In the genomic region with DNA sequence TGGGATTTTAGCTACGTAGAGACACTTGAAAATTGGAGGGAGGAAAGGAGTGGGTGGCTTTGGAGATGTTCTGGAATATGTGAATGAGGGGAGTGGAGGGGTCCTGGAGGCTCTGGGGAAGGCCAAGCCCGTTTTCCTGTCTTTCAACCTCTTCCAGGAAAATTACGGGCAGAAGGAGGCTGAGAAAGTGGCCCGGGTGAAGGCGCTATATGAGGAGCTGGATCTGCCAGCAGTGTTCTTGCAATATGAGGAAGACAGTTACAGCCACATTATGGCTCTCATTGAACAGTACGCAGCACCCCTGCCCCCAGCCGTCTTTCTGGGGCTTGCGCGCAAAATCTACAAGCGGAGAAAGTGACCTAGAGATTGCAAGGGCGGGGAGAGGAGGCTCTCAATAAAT, we compare ENCODE assay signal across 9 cellular contexts. TPM values are rescaled to one million over a fixed set of nuclear protein-coding genes. Genes with fewer than 3 reads are reported as not detected.
DNase-seq lines count a peak whose midpoint lies in the region; ATAC-seq, FAIRE-seq and TF ChIP-seq lines count a peak whose summit lies in the region.
"Had no signal": no experiment of that assay in that cellular context is flagged by ENCODE, and none has a peak within 500 bp of the region (broad histone marks: within the 10 kb centered on the region; RNA-seq: fewer than 3 reads in every experiment).

No MANE protein-coding gene starts in this region.

- H3K27me3 ChIP-seq in brain microvascular endothelial cell (replicated peaks) = no peaks in the 10 kb centered on the region
- no peaks in the 10 kb centered on the region for H3K27me3 ChIP-seq in thoracic aorta (replicated peaks; ENCODE audit: insufficient read depth)
- H3K27me3 ChIP-seq in small intestine (ENCODE audit: control insufficient read depth in 2 of 2, insufficient read depth in 2 of 2, low read length in 2 of 2) = no peaks in the 10 kb centered on the region
- H3K27me3 ChIP-seq in foreskin keratinocyte = no peaks in the 10 kb centered on the region

- DNase-seq in activated T-cell treated with anti-CD3 and anti-CD28 coated beads, Interleukin-2, amount 50 U/mL, for 4 hours = no peak
- no peak for DNase-seq in activated T-cell treated with anti-CD3 and anti-CD28 coated beads, Interleukin-2, amount 50 U/mL, for 48 hours
- DNase-seq in brain microvascular endothelial cell (no peak), memory B cell (ENCODE audit: low spot score in 2 of 2) (no peak), thoracic aorta (ENCODE audit: low spot score) (no peak), small intestine (no peak), foreskin keratinocyte (no peak)

- H3K4me1 ChIP-seq in thoracic aorta (ENCODE audit: control insufficient read depth in 1 of 2, low read depth in 2 of 2) (peaks cover 10 to 25% of the 10 kb centered on the region in 2 donors), small intestine (ENCODE audit: control insufficient read depth in 2 of 2, insufficient read depth in 1 of 2, low read depth in 1 of 2, low read length in 1 of 2) (peaks cover 0 to 9% of the 10 kb centered on the region in 2 donors), foreskin keratinocyte (peaks cover 3% of the 10 kb centered on the region)

- TF ChIP-seq CTCF in brain microvascular endothelial cell (IDR thresholded peaks at IDR 0.05; ENCODE audit: low read depth, low read length, missing control alignments) (no peak), thoracic aorta (IDR thresholded peaks at IDR 0.05) (no peak), foreskin keratinocyte (conservative IDR thresholded peaks at IDR 0.05) (no peak)

- peaks cover 23% of the 10 kb centered on the region for H3K4me1 Mint-ChIP-seq in activated T-cell treated with anti-CD3 and anti-CD28 coated beads, Interleukin-2, amount 50 U/mL, for 4 hours (ENCODE audit: low read depth)
- peaks cover 16% of the 10 kb centered on the region for H3K4me1 Mint-ChIP-seq in memory B cell

- H3K27me3 Mint-ChIP-seq in activated T-cell treated with anti-CD3 and anti-CD28 coated beads, Interleukin-2, amount 50 U/mL, for 4 hours (ENCODE audit: low read depth) = no peaks in the 10 kb centered on the region
- no peaks in the 10 kb centered on the region for H3K27me3 Mint-ChIP-seq in memory B cell

- 28 to 49% (median 30%) methylated on average over 11 of the region's 11 CpGs for WGBS in small intestine, 3 donors

- H3K4me3 ChIP-seq in brain microvascular endothelial cell (ENCODE audit: low read depth, low read length) (peak overlapping the region; percentile 55), thoracic aorta (peak overlapping the region; percentile 80), small intestine (ENCODE audit: low read depth in 1 of 2, low read length in 2 of 2) (no peak overlapping the region)

- H3K27ac ChIP-seq in brain microvascular endothelial cell (no peak overlapping the region), thoracic aorta (peak overlapping the region; percentile 86 to 91), small intestine (ENCODE audit: low read depth in 1 of 2, low read length in 1 of 2) (peak overlapping the region in 1 of 2 donors; percentile 52), foreskin keratinocyte (no peak overlapping the region)

- H3K9me3 ChIP-seq in thoracic aorta = no peaks in the 10 kb centered on the region
- no peaks in the 10 kb centered on the region for H3K9me3 ChIP-seq in small intestine (ENCODE audit: control insufficient read depth, low read depth)

- H3K27ac Mint-ChIP-seq in memory B cell = no peak overlapping the region

- in situ Hi-C loops in brain microvascular endothelial cell (cut with HindIII; ENCODE audit: low pct_ligation_motif_present, low sequenced_read_pairs) = no loop called here

- H3K9me3 Mint-ChIP-seq in activated T-cell treated with anti-CD3 and anti-CD28 coated beads, Interleukin-2, amount 50 U/mL, for 4 hours = no peaks in the 10 kb centered on the region
- H3K9me3 Mint-ChIP-seq in memory B cell = no peaks in the 10 kb centered on the region

- peak overlapping the region; percentile 53 for H3K4me3 Mint-ChIP-seq in activated T-cell treated with anti-CD3 and anti-CD28 coated beads, Interleukin-2, amount 50 U/mL, for 4 hours
- H3K4me3 Mint-ChIP-seq in memory B cell = peak overlapping the region; percentile 78

- no peak for ATAC-seq in activated T-cell treated with anti-CD3 and anti-CD28 coated beads, Interleukin-2, amount 50 U/mL, for 4 hours
- no peak for ATAC-seq in memory B cell (ENCODE audit: low read depth)
- no peak for ATAC-seq in thoracic aorta (ENCODE audit: insufficient number of reproducible peaks, low FRiP score, low read depth)
- ATAC-seq in GM19351 (IDR thresholded peaks at IDR 0.05; ENCODE audit: unreplicated experiment) = no peak
- ATAC-seq in foreskin keratinocyte = no peak

- FAIRE-seq in small intestine (lab: Jason Lieb, UNC) = no peak

- H3K36me3 ChIP-seq in brain microvascular endothelial cell (replicated peaks) (peaks cover 29% of the 10 kb centered on the region), thoracic aorta (no peaks in the 10 kb centered on the region), small intestine (ENCODE audit: control insufficient read depth in 2 of 2, insufficient read depth in 2 of 2, low read length in 2 of 2) (no peaks in the 10 kb centered on the region)

- H3K36me3 Mint-ChIP-seq in activated T-cell treated with anti-CD3 and anti-CD28 coated beads, Interleukin-2, amount 50 U/mL, for 4 hours (ENCODE audit: insufficient read depth) = peaks cover 4% of the 10 kb centered on the region
- H3K36me3 Mint-ChIP-seq in memory B cell = peaks cover 4% of the 10 kb centered on the region

RNA-seq across cellular contexts. Expression of a gene that starts 0.4 kb away (rescaled TPM):
- total RNA-seq in activated T-cell treated with anti-CD3 and anti-CD28 coated beads, Interleukin-2, amount 50 U/mL, for 4 hours = 10 to 100 TPM; 28.1 to 31.9 (median 30.2) TPM
- total RNA-seq in thoracic aorta = 10 to 100 TPM; 38.7 to 61.3 TPM
- 10 to 100 TPM; 32.7 to 60.8 (median 48.1) TPM for polyA plus RNA-seq in small intestine
- 38.1 TPM in 2 replicates for total RNA-seq in foreskin keratinocyte
- polyA plus RNA-seq in foreskin keratinocyte = 57.2 and 59.7 TPM in 2 replicates

RNA-seq across cellular contexts. Expression of a gene that starts 11.6 kb away (rescaled TPM):
- 100 to 1,000 TPM; 185 to 214 (median 189) TPM for total RNA-seq in activated T-cell treated with anti-CD3 and anti-CD28 coated beads, Interleukin-2, amount 50 U/mL, for 4 hours
- 10 to 100 TPM; 57.8 to 68.2 TPM for total RNA-seq in thoracic aorta
- polyA plus RNA-seq in small intestine = 100 to 1,000 TPM; 194 to 343 (median 196) TPM
- total RNA-seq in foreskin keratinocyte = 817 and 1,032 TPM in 2 replicates
- 984 and 1,208 TPM in 2 replicates for polyA plus RNA-seq in foreskin keratinocyte

RNA-seq across cellular contexts. Expression of a gene that starts 19.0 kb away (rescaled TPM):
- under 1 TPM in 2 of 3 donors, not detected in 1; 0.13 to 0.14 TPM for total RNA-seq in activated T-cell treated with anti-CD3 and anti-CD28 coated beads, Interleukin-2, amount 50 U/mL, for 4 hours
- total RNA-seq in thoracic aorta = not detected
- 1 to 10 TPM; 3.8 to 9.2 (median 5.7) TPM for polyA plus RNA-seq in small intestine
- total RNA-seq in foreskin keratinocyte = 0.03 and 0.14 TPM in 2 replicates
- polyA plus RNA-seq in foreskin keratinocyte = 0.07 and 0.08 TPM in 2 replicates
- total RNA-seq: LHCN-M2 had no signal

RNA-seq across cellular contexts. Expression of a gene that starts 43.0 kb away (rescaled TPM):
- total RNA-seq in activated T-cell treated with anti-CD3 and anti-CD28 coated beads, Interleukin-2, amount 50 U/mL, for 4 hours = 1 to 10 TPM; 1.1 to 1.3 (median 1.3) TPM
- total RNA-seq in thoracic aorta (1 to 10 TPM in 1 of 2 donors, under 1 TPM in 1; 0.92 to 1.9 TPM), foreskin keratinocyte (2.2 and 3.4 TPM in 2 replicates)
- polyA plus RNA-seq in small intestine (10 to 100 TPM in 1 of 3 donors, 1 to 10 TPM in 2; 4.0 to 11.9 (median 4.3) TPM), foreskin keratinocyte (2.3 and 2.4 TPM in 2 replicates)

RNA-seq across cellular contexts. Expression of a gene that starts 46.9 kb away (rescaled TPM):
- 10 to 100 TPM; 64.2 to 68.4 (median 66.3) TPM for total RNA-seq in activated T-cell treated with anti-CD3 and anti-CD28 coated beads, Interleukin-2, amount 50 U/mL, for 4 hours
- total RNA-seq in thoracic aorta = 10 to 100 TPM; 26.9 to 50.7 TPM
- 10 to 100 TPM; 27.0 to 41.6 (median 33.8) TPM for polyA plus RNA-seq in small intestine
- 31.5 and 34.0 TPM in 2 replicates for total RNA-seq in foreskin keratinocyte
- 25.5 and 28.3 TPM in 2 replicates for polyA plus RNA-seq in foreskin keratinocyte

Comparison
In these comparisons a context has a peak if more than half of its experiments do, and no peak if none do; other contexts are left out.
1. H3K27ac ChIP-seq: peak in thoracic aorta (2 of 2); none in brain microvascular endothelial cell (single experiment) and foreskin keratinocyte (single experiment).
2. H3K4me3 ChIP-seq: peak in brain microvascular endothelial cell (single experiment) and thoracic aorta (single experiment); none in small intestine (0 of 2).